Comparison of ENCODE assay signal across 11 cellular contexts in genomic region chr6:7728855-7729590, GRCh38. TPM values are rescaled to one million over a fixed set of nuclear protein-coding genes. Genes with fewer than 3 reads are reported as not detected.
DNase-seq lines count a peak whose midpoint lies in the region; TF ChIP-seq lines count a peak whose summit lies in the region.
"Had no signal": no experiment of that assay in that cellular context is flagged by ENCODE, and none has a peak within 500 bp of the region (broad histone marks: within the 10 kb centered on the region; RNA-seq: fewer than 3 reads in every experiment).

No MANE protein-coding gene starts in this region.

- BruUV-seq in MCF 10A (replicated peaks; lab: Mats Ljungman, UMichigan), result no TSS peak

- H3K36me3 ChIP-seq in breast epithelium (no peaks in the 10 kb centered on the region), testis (ENCODE audit: low read depth, missing control alignments) (no peaks in the 10 kb centered on the region)
- H3K36me3 ChIP-seq: prostate gland, transverse colon had no signal

- H3K27ac ChIP-seq in breast epithelium (peak overlapping the region in 1 of 2 donors; percentile 66), layer of hippocampus (ENCODE audit: low read depth, low read length) (peak overlapping the region; percentile 30), testis (no peak overlapping the region)
- H3K27ac ChIP-seq: prostate gland, transverse colon had no signal

- H3K27me3 ChIP-seq in breast epithelium, result peaks cover 3 to 62% of the 10 kb centered on the region in 2 donors
- H3K27me3 ChIP-seq in layer of hippocampus (ENCODE audit: control insufficient read depth, insufficient read depth, low read length), result peaks cover 17% of the 10 kb centered on the region
- H3K27me3 ChIP-seq in testis, result no peaks in the 10 kb centered on the region

- peaks cover 42% of the 10 kb centered on the region for H3K27me3 Mint-ChIP-seq in MCF 10A (ENCODE audit: insufficient read depth, unreplicated experiment)
- peaks cover 79% of the 10 kb centered on the region for H3K27me3 Mint-ChIP-seq in activated T-helper 2 cell treated with anti-CD3 and anti-CD28 coated beads, Interferon-gamma antibody, Interleukin-2, Interleukin-4, amounts not matched to agents 10 μg/mL and 5 μg/mL and 100 μg/mL, durations not matched to agents 14 hours and 24 hours and 36 hours (ENCODE audit: low read depth)
- peaks cover 72% of the 10 kb centered on the region for H3K27me3 Mint-ChIP-seq in activated CD4-positive, alpha-beta memory T cell treated with anti-CD3 and anti-CD28 coated beads for 36 hours

- no peak overlapping the region for H3K4me3 Mint-ChIP-seq in MCF 10A (ENCODE audit: unreplicated experiment)
- H3K4me3 Mint-ChIP-seq in activated T-helper 2 cell treated with anti-CD3 and anti-CD28 coated beads, Interferon-gamma antibody, Interleukin-2, Interleukin-4, amounts not matched to agents 10 μg/mL and 5 μg/mL and 100 μg/mL, durations not matched to agents 14 hours and 24 hours and 36 hours (ENCODE audit: low read depth), result peak overlapping the region; percentile 54
- no peak overlapping the region for H3K4me3 Mint-ChIP-seq in activated CD4-positive, alpha-beta memory T cell treated with anti-CD3 and anti-CD28 coated beads for 36 hours

- intact Hi-C loops in breast epithelium (cut with DNase I; ENCODE audit: low total_unique reads), result no loop called here
- intact Hi-C loops in MCF 10A (cut with micrococcal nuclease), result no loop called here
- intact Hi-C loops in activated T-helper 2 cell treated with anti-CD3 and anti-CD28 coated beads, Interferon-gamma antibody, Interleukin-2, Interleukin-4, amounts not matched to agents 10 μg/mL and 5 μg/mL and 100 μg/mL, durations not matched to agents 14 hours and 24 hours and 36 hours (cut with micrococcal nuclease), result loop anchor here (5.0 kb wide), 2 partner anchors 187 to 1732 kb away; partner anchors contain the start of gene DSP
- intact Hi-C loops in testis (cut with DNase I; ENCODE audit: low total_unique reads), result loop anchor here (5.0 kb wide), 1 partner anchor 263 kb away; no protein-coding TSS in a partner anchor
- intact Hi-C loops in activated CD4-positive, alpha-beta memory T cell treated with anti-CD3 and anti-CD28 coated beads for 36 hours (cut with micrococcal nuclease), result loop anchor here (5.0 kb wide), 1 partner anchor 183 kb away; the partner anchor contains the start of gene TXNDC5

- H3K36me3 Mint-ChIP-seq in MCF 10A (ENCODE audit: insufficient read depth, unreplicated experiment), result peaks cover 4% of the 10 kb centered on the region
- H3K36me3 Mint-ChIP-seq in activated T-helper 2 cell treated with anti-CD3 and anti-CD28 coated beads, Interferon-gamma antibody, Interleukin-2, Interleukin-4, amounts not matched to agents 10 μg/mL and 5 μg/mL and 100 μg/mL, durations not matched to agents 14 hours and 24 hours and 36 hours (ENCODE audit: low read depth), result no peaks in the 10 kb centered on the region
- H3K36me3 Mint-ChIP-seq in activated CD4-positive, alpha-beta memory T cell treated with anti-CD3 and anti-CD28 coated beads for 36 hours, result no peaks in the 10 kb centered on the region

- TF ChIP-seq POLR2A in breast epithelium (IDR thresholded peaks at IDR 0.05) (no peak), testis (IDR thresholded peaks at IDR 0.05) (no peak)

- H3K4me1 ChIP-seq in breast epithelium (peaks cover 0 to 11% of the 10 kb centered on the region in 2 donors), testis (peaks cover 12% of the 10 kb centered on the region)

- 23 to 31% methylated on average over 14 of the region's 14 CpGs for WGBS in testis, 2 donors

- no peak overlapping the region for H3K27ac Mint-ChIP-seq in MCF 10A (ENCODE audit: low read depth, unreplicated experiment)
- no peak overlapping the region for H3K27ac Mint-ChIP-seq in activated T-helper 2 cell treated with anti-CD3 and anti-CD28 coated beads, Interferon-gamma antibody, Interleukin-2, Interleukin-4, amounts not matched to agents 10 μg/mL and 5 μg/mL and 100 μg/mL, durations not matched to agents 14 hours and 24 hours and 36 hours
- no peak overlapping the region for H3K27ac Mint-ChIP-seq in activated CD4-positive, alpha-beta memory T cell treated with anti-CD3 and anti-CD28 coated beads for 36 hours
- H3K27ac Mint-ChIP-seq: activated CD4-positive, alpha-beta memory T cell treated with anti-CD3 and anti-CD28 coated beads, Interleukin-2, amount 10 ng/mL, durations not matched to agents 7 days and 5 days had no signal

- CTCF ChIA-PET in MCF 10A (lab: Yijun Ruan, JAX), result interaction anchor here (1.0 to 1.4 kb wide), 2 partner anchors 264 to 276 kb away, joined by 3 to 4 read pairs; no protein-coding TSS in a partner anchor
- CTCF ChIA-PET in activated CD4-positive, alpha-beta memory T cell treated with anti-CD3 and anti-CD28 coated beads for 36 hours (lab: Charles Lee), result no interaction called here

- no peak for TF ChIP-seq CTCF in breast epithelium (IDR thresholded peaks at IDR 0.05)
- TF ChIP-seq CTCF in MCF 10A (IDR thresholded peaks at IDR 0.05; ENCODE audit: unreplicated experiment), result no peak
- no peak for TF ChIP-seq CTCF in testis (IDR thresholded peaks at IDR 0.05)

- no peak for DNase-seq in breast epithelium (ENCODE audit: low spot score in 2 of 2)
- no peak for DNase-seq in MCF 10A (ENCODE audit: unreplicated experiment)
- DNase-seq in activated T-helper 2 cell treated with anti-CD3 and anti-CD28 coated beads, Interferon-gamma antibody, Interleukin-2, Interleukin-4, amounts not matched to agents 10 μg/mL and 5 μg/mL and 100 μg/mL, durations not matched to agents 14 hours and 24 hours and 36 hours (ENCODE audit: low spot score), result no peak
- no peak for DNase-seq in testis
- no peak for DNase-seq in cerebellar cortex (ENCODE audit: low spot score)
- no peak for DNase-seq in SK-N-DZ (ENCODE audit: low spot score)
- no peak for DNase-seq in activated CD4-positive, alpha-beta memory T cell treated with anti-CD3 and anti-CD28 coated beads for 36 hours
- DNase-seq: activated CD4-positive, alpha-beta memory T cell treated with anti-CD3 and anti-CD28 coated beads, Interleukin-2, amount 10 ng/mL, durations not matched to agents 7 days and 5 days had no signal

- H3K9me3 ChIP-seq in breast epithelium (no peaks in the 10 kb centered on the region), testis (no peaks in the 10 kb centered on the region)
- H3K9me3 ChIP-seq: prostate gland, transverse colon had no signal

- H3K4me1 Mint-ChIP-seq in MCF 10A (ENCODE audit: insufficient read depth, unreplicated experiment), result peaks cover 14% of the 10 kb centered on the region
- peaks cover 24% of the 10 kb centered on the region for H3K4me1 Mint-ChIP-seq in activated T-helper 2 cell treated with anti-CD3 and anti-CD28 coated beads, Interferon-gamma antibody, Interleukin-2, Interleukin-4, amounts not matched to agents 10 μg/mL and 5 μg/mL and 100 μg/mL, durations not matched to agents 14 hours and 24 hours and 36 hours (ENCODE audit: low read depth)
- H3K4me1 Mint-ChIP-seq in activated CD4-positive, alpha-beta memory T cell treated with anti-CD3 and anti-CD28 coated beads for 36 hours (ENCODE audit: low read depth), result peaks cover 14% of the 10 kb centered on the region

- H3K4me3 ChIP-seq in breast epithelium (peak overlapping the region; percentile 59 to 89 (median 62)), testis (peak overlapping the region; percentile 49)

- no peaks in the 10 kb centered on the region for H3K9me3 Mint-ChIP-seq in MCF 10A (ENCODE audit: unreplicated experiment)
- H3K9me3 Mint-ChIP-seq in activated T-helper 2 cell treated with anti-CD3 and anti-CD28 coated beads, Interferon-gamma antibody, Interleukin-2, Interleukin-4, amounts not matched to agents 10 μg/mL and 5 μg/mL and 100 μg/mL, durations not matched to agents 14 hours and 24 hours and 36 hours, result no peaks in the 10 kb centered on the region
- H3K9me3 Mint-ChIP-seq in activated CD4-positive, alpha-beta memory T cell treated with anti-CD3 and anti-CD28 coated beads for 36 hours, result no peaks in the 10 kb centered on the region
- H3K9me3 Mint-ChIP-seq: activated CD4-positive, alpha-beta memory T cell treated with anti-CD3 and anti-CD28 coated beads, Interleukin-2, amount 10 ng/mL, durations not matched to agents 7 days and 5 days had no signal

- POLR2A ChIA-PET in MCF 10A (lab: Yijun Ruan, JAX), result interaction anchor here (0.6 kb wide), 1 partner anchor 493 kb away, joined by 3 read pairs; no protein-coding TSS in a partner anchor
- POLR2A ChIA-PET in activated CD4-positive, alpha-beta memory T cell treated with anti-CD3 and anti-CD28 coated beads for 36 hours (lab: Charles Lee), result no interaction called here

RNA-seq across cellular contexts. Expression of gene BMP6, which starts 3.1 kb away (rescaled TPM):
- total RNA-seq in breast epithelium, result 10 to 100 TPM in 1 of 3 donors, 1 to 10 TPM in 2; 3.5 to 11.1 (median 6.2) TPM
- total RNA-seq in MCF 10A (2022), result 0.12 and 0.56 TPM in 2 replicates
- total RNA-seq in activated T-helper 2 cell treated with anti-CD3 and anti-CD28 coated beads, Interferon-gamma antibody, Interleukin-2, Interleukin-4, amounts not matched to agents 10 μg/mL and 5 μg/mL and 100 μg/mL, durations not matched to agents 14 hours and 24 hours and 36 hours, result 0.78 and 1.1 TPM in 2 replicates
- 10 to 100 TPM; 11.4 to 13.6 TPM for total RNA-seq in testis
- polyA plus RNA-seq in testis (ENCODE audit: insufficient read depth, low read depth, low replicate concordance), result 6.2 TPM
- 0.09 TPM in 1 of 2 replicates, not detected in the other for polyA plus RNA-seq in SK-N-DZ (2014; cell fraction: cytosol; rRNA removed)
- 0.05 TPM in 1 of 2 replicates, not detected in the other for polyA plus RNA-seq in SK-N-DZ (2014; cell fraction: nucleus; rRNA removed)
- total RNA-seq in activated CD4-positive, alpha-beta memory T cell treated with anti-CD3 and anti-CD28 coated beads for 36 hours, result under 1 TPM; 0.40 to 0.46 TPM
- total RNA-seq: activated CD4-positive, alpha-beta memory T cell treated with anti-CD3 and anti-CD28 coated beads, Interleukin-2, amount 10 ng/mL, durations not matched to agents 7 days and 5 days had no signal

Comparison
In these comparisons a context has a peak if more than half of its experiments do, and no peak if none do; other contexts are left out.
1. intact Hi-C loops: an anchor here in activated T-helper 2 cell treated with anti-CD3 and anti-CD28 coated beads, Interferon-gamma antibody, Interleukin-2, Interleukin-4, amounts not matched to agents 10 μg/mL and 5 μg/mL and 100 μg/mL, durations not matched to agents 14 hours and 24 hours and 36 hours (5.0 kb wide), testis (5.0 kb wide) and activated CD4-positive, alpha-beta memory T cell treated with anti-CD3 and anti-CD28 coated beads for 36 hours (5.0 kb wide); none called in breast epithelium and MCF 10A.